8 cellular contexts compared by ENCODE assay signal in the genomic region with DNA sequence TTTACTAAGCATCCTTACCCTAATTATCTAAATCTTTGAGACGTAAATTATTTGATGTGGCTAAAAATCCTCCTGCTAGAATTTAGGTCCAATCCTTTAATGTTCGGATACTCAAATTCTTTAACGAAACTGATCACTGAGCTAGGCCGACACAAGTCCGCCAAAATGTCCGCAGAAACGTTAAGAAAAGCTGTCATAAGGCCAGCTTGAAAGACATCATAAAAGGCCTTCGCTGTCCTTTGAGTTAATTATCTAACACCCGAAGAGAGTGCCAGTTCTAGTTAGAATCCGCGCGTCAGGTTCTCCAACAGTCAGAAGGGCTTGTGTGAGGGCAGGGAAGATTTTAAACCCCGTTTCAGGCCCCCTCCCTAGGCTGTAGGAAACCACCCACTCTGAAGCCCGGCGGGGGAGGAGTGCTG. TPM values are rescaled to one million over a fixed set of nuclear protein-coding genes. Genes with fewer than 3 reads are reported as not detected.
DNase-seq lines count a peak whose midpoint lies in the region; ATAC-seq and TF ChIP-seq lines count a peak whose summit lies in the region.

No MANE protein-coding gene starts in this region.

- H3K36me3 ChIP-seq in SU-DHL-6 (ENCODE audit: low read length) (peaks cover 5% of the 10 kb centered on the region), rectal smooth muscle tissue (ENCODE audit: control insufficient read depth, insufficient read depth, low read length) (no peaks in the 10 kb centered on the region)

- intact Hi-C loops in activated CD4-positive, alpha-beta T cell treated with anti-CD3 and anti-CD28 coated beads for 36 hours (cut with DNase I, micrococcal nuclease), result loop anchor here (1.0 to 10.0 kb wide), 22 partner anchors 18 to 1274 kb away; partner anchors contain the start of genes DHX40 (in 2 of the 2), PTRH2 (in 2 of the 2), RPS6KB1 (in 2 of the 2) and TUBD1 (in 2 of the 2)

- peaks cover 44% of the 10 kb centered on the region for H3K4me1 Mint-ChIP-seq in activated CD4-positive, alpha-beta T cell treated with anti-CD3 and anti-CD28 coated beads for 36 hours

- H3K79me2 ChIP-seq in SU-DHL-6 (ENCODE audit: insufficient read depth, low read length), result peaks cover 51% of the 10 kb centered on the region

- no peaks in the 10 kb centered on the region for H3K27me3 Mint-ChIP-seq in activated CD4-positive, alpha-beta T cell treated with anti-CD3 and anti-CD28 coated beads for 36 hours

- H3K4me2 ChIP-seq in SU-DHL-6 (ENCODE audit: low read depth, low read length, poor library complexity, severe bottlenecking), result peak overlapping the region; percentile 96

- H3K9ac ChIP-seq in SU-DHL-6 (ENCODE audit: low read length) (peak overlapping the region; percentile 100), rectal smooth muscle tissue (ENCODE audit: low read length) (peak overlapping the region; percentile 73)

- H3K4me3 ChIP-seq in SU-DHL-6 (ENCODE audit: insufficient read depth, low read length, poor library complexity, severe bottlenecking), result peak overlapping the region; percentile 100
- H3K4me3 ChIP-seq in fibroblast of the aortic adventitia (ENCODE audit: low read depth, low read length), result peak overlapping the region; percentile 92
- peak overlapping the region; percentile 98 for H3K4me3 ChIP-seq in rectal smooth muscle tissue (ENCODE audit: low read length)

- H3F3A ChIP-seq in SU-DHL-6 (ENCODE audit: insufficient read depth), result peaks cover 29% of the 10 kb centered on the region

- peaks cover 16% of the 10 kb centered on the region for H3K36me3 Mint-ChIP-seq in activated CD4-positive, alpha-beta T cell treated with anti-CD3 and anti-CD28 coated beads for 36 hours (ENCODE audit: low read depth)

- POLR2A ChIA-PET in activated CD4-positive, alpha-beta T cell treated with anti-CD3 and anti-CD28 coated beads for 36 hours (lab: Charles Lee), result interaction anchor here (0.7 to 1.6 kb wide), 8 partner anchors 16 to 988 kb away, joined by 3 to 11 read pairs (median 5); partner anchors contain the start of genes DHX40, PRR11, PTRH2 and SKA2

- no peak for TF ChIP-seq CTCF in SU-DHL-6 (IDR thresholded peaks at IDR 0.05; ENCODE audit: insufficient read depth, low read length, poor library complexity, severe bottlenecking)
- no peak for TF ChIP-seq CTCF in fibroblast of the aortic adventitia (IDR thresholded peaks at IDR 0.05; ENCODE audit: insufficient read depth, low read length)

- no peaks in the 10 kb centered on the region for H3K9me2 ChIP-seq in SU-DHL-6 (replicated peaks; ENCODE audit: insufficient read depth, low read length)

- peaks cover 8% of the 10 kb centered on the region for H3K4me1 ChIP-seq in rectal smooth muscle tissue (ENCODE audit: control insufficient read depth, insufficient read depth, low read length)

- DNase-seq in activated CD4-positive, alpha-beta T cell treated with anti-CD3 and anti-CD28 coated beads for 36 hours, result no peak
- DNase-seq in activated CD4-positive, alpha-beta T cell treated with anti-CD3 and anti-CD28 coated beads for 1 hour, result no peak
- no peak for DNase-seq in fibroblast of the aortic adventitia (ENCODE audit: low read depth)
- DNase-seq in left lobe of liver (ENCODE audit: low spot score), result no peak
- no peak for DNase-seq in AG08396 (ENCODE audit: low spot score)

- H3K27ac Mint-ChIP-seq in activated CD4-positive, alpha-beta T cell treated with anti-CD3 and anti-CD28 coated beads for 36 hours, result peak overlapping the region; percentile 98

- peak overlapping the region; percentile 89 for H3K4me3 Mint-ChIP-seq in activated CD4-positive, alpha-beta T cell treated with anti-CD3 and anti-CD28 coated beads for 36 hours

- no peak for ATAC-seq in activated CD4-positive, alpha-beta T cell treated with anti-CD3 and anti-CD28 coated beads for 36 hours
- no peak for ATAC-seq in left lobe of liver
- ATAC-seq in GM21723 (IDR thresholded peaks at IDR 0.05; ENCODE audit: unreplicated experiment), result no peak

- no peaks in the 10 kb centered on the region for H3K9me3 ChIP-seq in SU-DHL-6 (ENCODE audit: insufficient read depth, low read length)

- CTCF ChIA-PET in activated CD4-positive, alpha-beta T cell treated with anti-CD3 and anti-CD28 coated beads for 36 hours (lab: Charles Lee), result interaction anchor here (0.6 to 1.6 kb wide), 7 partner anchors 10 to 422 kb away, joined by 3 to 5 read pairs (median 4); no protein-coding TSS in a partner anchor

- peak overlapping the region; percentile 80 for H2AFZ ChIP-seq in SU-DHL-6 (ENCODE audit: low read depth, low read length, severe bottlenecking)

- no peaks in the 10 kb centered on the region for H3K27me3 ChIP-seq in SU-DHL-6 (ENCODE audit: low read length)
- no peaks in the 10 kb centered on the region for H3K27me3 ChIP-seq in rectal smooth muscle tissue (ENCODE audit: control insufficient read depth, insufficient read depth, low read length)

- peak overlapping the region; percentile 89 for H3K27ac ChIP-seq in SU-DHL-6 (ENCODE audit: low read depth, low read length)
- H3K27ac ChIP-seq in rectal smooth muscle tissue (ENCODE audit: low read depth, low read length), result peak overlapping the region; percentile 94

- no peaks in the 10 kb centered on the region for H3K9me3 Mint-ChIP-seq in activated CD4-positive, alpha-beta T cell treated with anti-CD3 and anti-CD28 coated beads for 36 hours (ENCODE audit: low read depth)

- peaks cover 28% of the 10 kb centered on the region for H4K20me1 ChIP-seq in SU-DHL-6 (ENCODE audit: low read depth, low read length)

RNA-seq across cellular contexts. Expression of gene CLTC, which starts 0.8 kb away (rescaled TPM):
- total RNA-seq in activated CD4-positive, alpha-beta T cell treated with anti-CD3 and anti-CD28 coated beads for 36 hours, result 100 to 1,000 TPM; 180 to 186 TPM
- total RNA-seq in fibroblast of the aortic adventitia (ENCODE audit: low replicate concordance) (487 and 798 TPM in 2 replicates), left lobe of liver (111 TPM)

RNA-seq across cellular contexts. Expression of gene DHX40, which starts 53.5 kb away (rescaled TPM):
- 10 to 100 TPM; 22.9 to 24.1 TPM for total RNA-seq in activated CD4-positive, alpha-beta T cell treated with anti-CD3 and anti-CD28 coated beads for 36 hours
- total RNA-seq in fibroblast of the aortic adventitia (ENCODE audit: low replicate concordance), result 57.2 and 68.5 TPM in 2 replicates
- 8.5 TPM for total RNA-seq in left lobe of liver
